In genomic region chr22:42519544-42520237, GRCh38 we compare ENCODE assay signal across 1 cellular context.
TF ChIP-seq lines count a peak whose summit lies in the region.

A gene with protein sequence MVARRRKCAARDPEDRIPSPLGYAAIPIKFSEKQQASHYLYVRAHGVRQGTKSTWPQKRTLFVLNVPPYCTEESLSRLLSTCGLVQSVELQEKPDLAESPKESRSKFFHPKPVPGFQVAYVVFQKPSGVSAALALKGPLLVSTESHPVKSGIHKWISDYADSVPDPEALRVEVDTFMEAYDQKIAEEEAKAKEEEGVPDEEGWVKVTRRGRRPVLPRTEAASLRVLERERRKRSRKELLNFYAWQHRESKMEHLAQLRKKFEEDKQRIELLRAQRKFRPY (minus strand): TSS chr22:42519796. CDS start chr22:42519786, 10 bp downstream.

TF ChIP-seq in K562, 482 proteins besides CTCF, POLR2A, EP300 and RAD21 (continued from another document and continues in another):
- TF ChIP-seq HDAC2 (IDR thresholded peaks at IDR 0.05) (peak; percentile 48; the same call in 1 of the 2 replicates), NFRKB (IDR thresholded peaks at IDR 0.05; ENCODE audit: low read depth) (no peak), PHF8 (IDR thresholded peaks at IDR 0.05; ENCODE audit: borderline replicate concordance, low read length) (peak; percentile 63; the same call in 1 of the 2 replicates), MEF2D (tag; conservative IDR thresholded peaks at IDR 0.05; ENCODE audit: low read depth) (no peak), TAF15 (IDR thresholded peaks at IDR 0.05; ENCODE audit: low read depth, low read length) (no peak), PCBP2 (IDR thresholded peaks at IDR 0.05; ENCODE audit: low read depth, low read length, poor library complexity, severe bottlenecking) (no peak), ARNT (IDR thresholded peaks at IDR 0.05) (no peak), CREB1 (IDR thresholded peaks at IDR 0.05) (peak; percentile 66; the same call in 1 of the 2 replicates), CREB1 (CRISPR knock-in tag; IDR thresholded peaks at IDR 0.05) (no peak), RBM17 (IDR thresholded peaks at IDR 0.05; ENCODE audit: borderline replicate concordance, low read depth, low read length) (no peak), ZNF232 (CRISPR knock-in tag; IDR thresholded peaks at IDR 0.05) (no peak), FOXP1 (CRISPR knock-in tag; IDR thresholded peaks at IDR 0.05) (0 out of 2 replicates have a peak, but pooled peaks have one; percentile 39), MCM2 (IDR thresholded peaks at IDR 0.05; ENCODE audit: low read depth) (no peak), NCOA4 (IDR thresholded peaks at IDR 0.05; ENCODE audit: partially characterized antibody) (no peak), RHOXF2B (CRISPR knock-in tag; conservative IDR thresholded peaks at IDR 0.05) (no peak), ZBTB43 (CRISPR knock-in tag; IDR thresholded peaks at IDR 0.05) (no peak), ZNF778 (CRISPR knock-in tag; IDR thresholded peaks at IDR 0.05) (no peak), MAFF (IDR thresholded peaks at IDR 0.05; ENCODE audit: low read length) (no peak), GTF2A2 (tag; IDR thresholded peaks at IDR 0.05) (no peak), TBP (optimal IDR thresholded peaks at IDR 0.05; ENCODE audit: low read depth, low read length) (peak; percentile 21), C11orf30 (IDR thresholded peaks at IDR 0.05; ENCODE audit: low read depth) (peak; percentile 79), ZBTB7A (IDR thresholded peaks at IDR 0.05; ENCODE audit: borderline replicate concordance, control insufficient read depth, low read depth, low read length) (no peak), RNF219 (CRISPR knock-in tag; IDR thresholded peaks at IDR 0.05) (no peak), FOXM1 (IDR thresholded peaks at IDR 0.05; ENCODE audit: low read depth) (no peak), FOXM1 (CRISPR knock-in tag; IDR thresholded peaks at IDR 0.05; ENCODE audit: low read depth) (no peak)
- TF ChIP-seq, protein P1, sequence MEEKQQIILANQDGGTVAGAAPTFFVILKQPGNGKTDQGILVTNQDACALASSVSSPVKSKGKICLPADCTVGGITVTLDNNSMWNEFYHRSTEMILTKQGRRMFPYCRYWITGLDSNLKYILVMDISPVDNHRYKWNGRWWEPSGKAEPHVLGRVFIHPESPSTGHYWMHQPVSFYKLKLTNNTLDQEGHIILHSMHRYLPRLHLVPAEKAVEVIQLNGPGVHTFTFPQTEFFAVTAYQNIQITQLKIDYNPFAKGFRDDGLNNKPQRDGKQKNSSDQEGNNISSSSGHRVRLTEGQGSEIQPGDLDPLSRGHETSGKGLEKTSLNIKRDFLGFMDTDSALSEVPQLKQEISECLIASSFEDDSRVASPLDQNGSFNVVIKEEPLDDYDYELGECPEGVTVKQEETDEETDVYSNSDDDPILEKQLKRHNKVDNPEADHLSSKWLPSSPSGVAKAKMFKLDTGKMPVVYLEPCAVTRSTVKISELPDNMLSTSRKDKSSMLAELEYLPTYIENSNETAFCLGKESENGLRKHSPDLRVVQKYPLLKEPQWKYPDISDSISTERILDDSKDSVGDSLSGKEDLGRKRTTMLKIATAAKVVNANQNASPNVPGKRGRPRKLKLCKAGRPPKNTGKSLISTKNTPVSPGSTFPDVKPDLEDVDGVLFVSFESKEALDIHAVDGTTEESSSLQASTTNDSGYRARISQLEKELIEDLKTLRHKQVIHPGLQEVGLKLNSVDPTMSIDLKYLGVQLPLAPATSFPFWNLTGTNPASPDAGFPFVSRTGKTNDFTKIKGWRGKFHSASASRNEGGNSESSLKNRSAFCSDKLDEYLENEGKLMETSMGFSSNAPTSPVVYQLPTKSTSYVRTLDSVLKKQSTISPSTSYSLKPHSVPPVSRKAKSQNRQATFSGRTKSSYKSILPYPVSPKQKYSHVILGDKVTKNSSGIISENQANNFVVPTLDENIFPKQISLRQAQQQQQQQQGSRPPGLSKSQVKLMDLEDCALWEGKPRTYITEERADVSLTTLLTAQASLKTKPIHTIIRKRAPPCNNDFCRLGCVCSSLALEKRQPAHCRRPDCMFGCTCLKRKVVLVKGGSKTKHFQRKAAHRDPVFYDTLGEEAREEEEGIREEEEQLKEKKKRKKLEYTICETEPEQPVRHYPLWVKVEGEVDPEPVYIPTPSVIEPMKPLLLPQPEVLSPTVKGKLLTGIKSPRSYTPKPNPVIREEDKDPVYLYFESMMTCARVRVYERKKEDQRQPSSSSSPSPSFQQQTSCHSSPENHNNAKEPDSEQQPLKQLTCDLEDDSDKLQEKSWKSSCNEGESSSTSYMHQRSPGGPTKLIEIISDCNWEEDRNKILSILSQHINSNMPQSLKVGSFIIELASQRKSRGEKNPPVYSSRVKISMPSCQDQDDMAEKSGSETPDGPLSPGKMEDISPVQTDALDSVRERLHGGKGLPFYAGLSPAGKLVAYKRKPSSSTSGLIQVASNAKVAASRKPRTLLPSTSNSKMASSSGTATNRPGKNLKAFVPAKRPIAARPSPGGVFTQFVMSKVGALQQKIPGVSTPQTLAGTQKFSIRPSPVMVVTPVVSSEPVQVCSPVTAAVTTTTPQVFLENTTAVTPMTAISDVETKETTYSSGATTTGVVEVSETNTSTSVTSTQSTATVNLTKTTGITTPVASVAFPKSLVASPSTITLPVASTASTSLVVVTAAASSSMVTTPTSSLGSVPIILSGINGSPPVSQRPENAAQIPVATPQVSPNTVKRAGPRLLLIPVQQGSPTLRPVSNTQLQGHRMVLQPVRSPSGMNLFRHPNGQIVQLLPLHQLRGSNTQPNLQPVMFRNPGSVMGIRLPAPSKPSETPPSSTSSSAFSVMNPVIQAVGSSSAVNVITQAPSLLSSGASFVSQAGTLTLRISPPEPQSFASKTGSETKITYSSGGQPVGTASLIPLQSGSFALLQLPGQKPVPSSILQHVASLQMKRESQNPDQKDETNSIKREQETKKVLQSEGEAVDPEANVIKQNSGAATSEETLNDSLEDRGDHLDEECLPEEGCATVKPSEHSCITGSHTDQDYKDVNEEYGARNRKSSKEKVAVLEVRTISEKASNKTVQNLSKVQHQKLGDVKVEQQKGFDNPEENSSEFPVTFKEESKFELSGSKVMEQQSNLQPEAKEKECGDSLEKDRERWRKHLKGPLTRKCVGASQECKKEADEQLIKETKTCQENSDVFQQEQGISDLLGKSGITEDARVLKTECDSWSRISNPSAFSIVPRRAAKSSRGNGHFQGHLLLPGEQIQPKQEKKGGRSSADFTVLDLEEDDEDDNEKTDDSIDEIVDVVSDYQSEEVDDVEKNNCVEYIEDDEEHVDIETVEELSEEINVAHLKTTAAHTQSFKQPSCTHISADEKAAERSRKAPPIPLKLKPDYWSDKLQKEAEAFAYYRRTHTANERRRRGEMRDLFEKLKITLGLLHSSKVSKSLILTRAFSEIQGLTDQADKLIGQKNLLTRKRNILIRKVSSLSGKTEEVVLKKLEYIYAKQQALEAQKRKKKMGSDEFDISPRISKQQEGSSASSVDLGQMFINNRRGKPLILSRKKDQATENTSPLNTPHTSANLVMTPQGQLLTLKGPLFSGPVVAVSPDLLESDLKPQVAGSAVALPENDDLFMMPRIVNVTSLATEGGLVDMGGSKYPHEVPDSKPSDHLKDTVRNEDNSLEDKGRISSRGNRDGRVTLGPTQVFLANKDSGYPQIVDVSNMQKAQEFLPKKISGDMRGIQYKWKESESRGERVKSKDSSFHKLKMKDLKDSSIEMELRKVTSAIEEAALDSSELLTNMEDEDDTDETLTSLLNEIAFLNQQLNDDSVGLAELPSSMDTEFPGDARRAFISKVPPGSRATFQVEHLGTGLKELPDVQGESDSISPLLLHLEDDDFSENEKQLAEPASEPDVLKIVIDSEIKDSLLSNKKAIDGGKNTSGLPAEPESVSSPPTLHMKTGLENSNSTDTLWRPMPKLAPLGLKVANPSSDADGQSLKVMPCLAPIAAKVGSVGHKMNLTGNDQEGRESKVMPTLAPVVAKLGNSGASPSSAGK (IDR thresholded peaks at IDR 0.05): peak; percentile 20; the same call in 1 of the 2 replicates
- TF ChIP-seq, protein P2, sequence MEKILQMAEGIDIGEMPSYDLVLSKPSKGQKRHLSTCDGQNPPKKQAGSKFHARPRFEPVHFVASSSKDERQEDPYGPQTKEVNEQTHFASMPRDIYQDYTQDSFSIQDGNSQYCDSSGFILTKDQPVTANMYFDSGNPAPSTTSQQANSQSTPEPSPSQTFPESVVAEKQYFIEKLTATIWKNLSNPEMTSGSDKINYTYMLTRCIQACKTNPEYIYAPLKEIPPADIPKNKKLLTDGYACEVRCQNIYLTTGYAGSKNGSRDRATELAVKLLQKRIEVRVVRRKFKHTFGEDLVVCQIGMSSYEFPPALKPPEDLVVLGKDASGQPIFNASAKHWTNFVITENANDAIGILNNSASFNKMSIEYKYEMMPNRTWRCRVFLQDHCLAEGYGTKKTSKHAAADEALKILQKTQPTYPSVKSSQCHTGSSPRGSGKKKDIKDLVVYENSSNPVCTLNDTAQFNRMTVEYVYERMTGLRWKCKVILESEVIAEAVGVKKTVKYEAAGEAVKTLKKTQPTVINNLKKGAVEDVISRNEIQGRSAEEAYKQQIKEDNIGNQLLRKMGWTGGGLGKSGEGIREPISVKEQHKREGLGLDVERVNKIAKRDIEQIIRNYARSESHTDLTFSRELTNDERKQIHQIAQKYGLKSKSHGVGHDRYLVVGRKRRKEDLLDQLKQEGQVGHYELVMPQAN (IDR thresholded peaks at IDR 0.05; ENCODE audit: borderline replicate concordance): no peak
- TF ChIP-seq, protein P3, sequence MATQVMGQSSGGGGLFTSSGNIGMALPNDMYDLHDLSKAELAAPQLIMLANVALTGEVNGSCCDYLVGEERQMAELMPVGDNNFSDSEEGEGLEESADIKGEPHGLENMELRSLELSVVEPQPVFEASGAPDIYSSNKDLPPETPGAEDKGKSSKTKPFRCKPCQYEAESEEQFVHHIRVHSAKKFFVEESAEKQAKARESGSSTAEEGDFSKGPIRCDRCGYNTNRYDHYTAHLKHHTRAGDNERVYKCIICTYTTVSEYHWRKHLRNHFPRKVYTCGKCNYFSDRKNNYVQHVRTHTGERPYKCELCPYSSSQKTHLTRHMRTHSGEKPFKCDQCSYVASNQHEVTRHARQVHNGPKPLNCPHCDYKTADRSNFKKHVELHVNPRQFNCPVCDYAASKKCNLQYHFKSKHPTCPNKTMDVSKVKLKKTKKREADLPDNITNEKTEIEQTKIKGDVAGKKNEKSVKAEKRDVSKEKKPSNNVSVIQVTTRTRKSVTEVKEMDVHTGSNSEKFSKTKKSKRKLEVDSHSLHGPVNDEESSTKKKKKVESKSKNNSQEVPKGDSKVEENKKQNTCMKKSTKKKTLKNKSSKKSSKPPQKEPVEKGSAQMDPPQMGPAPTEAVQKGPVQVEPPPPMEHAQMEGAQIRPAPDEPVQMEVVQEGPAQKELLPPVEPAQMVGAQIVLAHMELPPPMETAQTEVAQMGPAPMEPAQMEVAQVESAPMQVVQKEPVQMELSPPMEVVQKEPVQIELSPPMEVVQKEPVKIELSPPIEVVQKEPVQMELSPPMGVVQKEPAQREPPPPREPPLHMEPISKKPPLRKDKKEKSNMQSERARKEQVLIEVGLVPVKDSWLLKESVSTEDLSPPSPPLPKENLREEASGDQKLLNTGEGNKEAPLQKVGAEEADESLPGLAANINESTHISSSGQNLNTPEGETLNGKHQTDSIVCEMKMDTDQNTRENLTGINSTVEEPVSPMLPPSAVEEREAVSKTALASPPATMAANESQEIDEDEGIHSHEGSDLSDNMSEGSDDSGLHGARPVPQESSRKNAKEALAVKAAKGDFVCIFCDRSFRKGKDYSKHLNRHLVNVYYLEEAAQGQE (CRISPR knock-in tag; IDR thresholded peaks at IDR 0.05; ENCODE audit: low read depth): no peak
- TF ChIP-seq, protein P4, sequence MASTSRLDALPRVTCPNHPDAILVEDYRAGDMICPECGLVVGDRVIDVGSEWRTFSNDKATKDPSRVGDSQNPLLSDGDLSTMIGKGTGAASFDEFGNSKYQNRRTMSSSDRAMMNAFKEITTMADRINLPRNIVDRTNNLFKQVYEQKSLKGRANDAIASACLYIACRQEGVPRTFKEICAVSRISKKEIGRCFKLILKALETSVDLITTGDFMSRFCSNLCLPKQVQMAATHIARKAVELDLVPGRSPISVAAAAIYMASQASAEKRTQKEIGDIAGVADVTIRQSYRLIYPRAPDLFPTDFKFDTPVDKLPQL (IDR thresholded peaks at IDR 0.05; ENCODE audit: extremely low read depth, insufficient read length): no peak
- TF ChIP-seq, protein P5, sequence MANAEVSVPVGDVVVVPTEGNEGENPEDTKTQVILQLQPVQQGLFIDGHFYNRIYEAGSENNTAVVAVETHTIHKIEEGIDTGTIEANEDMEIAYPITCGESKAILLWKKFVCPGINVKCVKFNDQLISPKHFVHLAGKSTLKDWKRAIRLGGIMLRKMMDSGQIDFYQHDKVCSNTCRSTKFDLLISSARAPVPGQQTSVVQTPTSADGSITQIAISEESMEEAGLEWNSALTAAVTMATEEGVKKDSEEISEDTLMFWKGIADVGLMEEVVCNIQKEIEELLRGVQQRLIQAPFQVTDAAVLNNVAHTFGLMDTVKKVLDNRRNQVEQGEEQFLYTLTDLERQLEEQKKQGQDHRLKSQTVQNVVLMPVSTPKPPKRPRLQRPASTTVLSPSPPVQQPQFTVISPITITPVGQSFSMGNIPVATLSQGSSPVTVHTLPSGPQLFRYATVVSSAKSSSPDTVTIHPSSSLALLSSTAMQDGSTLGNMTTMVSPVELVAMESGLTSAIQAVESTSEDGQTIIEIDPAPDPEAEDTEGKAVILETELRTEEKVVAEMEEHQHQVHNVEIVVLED (CRISPR knock-in tag; IDR thresholded peaks at IDR 0.05): peak; percentile 67
- TF ChIP-seq, protein P6, sequence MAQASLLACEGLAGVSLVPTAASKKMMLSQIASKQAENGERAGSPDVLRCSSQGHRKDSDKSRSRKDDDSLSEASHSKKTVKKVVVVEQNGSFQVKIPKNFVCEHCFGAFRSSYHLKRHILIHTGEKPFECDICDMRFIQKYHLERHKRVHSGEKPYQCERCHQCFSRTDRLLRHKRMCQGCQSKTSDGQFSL (CRISPR knock-in tag; IDR thresholded peaks at IDR 0.05): no peak
- TF ChIP-seq, protein P6 (tag; IDR thresholded peaks at IDR 0.05): no peak
